In the genomic region with DNA sequence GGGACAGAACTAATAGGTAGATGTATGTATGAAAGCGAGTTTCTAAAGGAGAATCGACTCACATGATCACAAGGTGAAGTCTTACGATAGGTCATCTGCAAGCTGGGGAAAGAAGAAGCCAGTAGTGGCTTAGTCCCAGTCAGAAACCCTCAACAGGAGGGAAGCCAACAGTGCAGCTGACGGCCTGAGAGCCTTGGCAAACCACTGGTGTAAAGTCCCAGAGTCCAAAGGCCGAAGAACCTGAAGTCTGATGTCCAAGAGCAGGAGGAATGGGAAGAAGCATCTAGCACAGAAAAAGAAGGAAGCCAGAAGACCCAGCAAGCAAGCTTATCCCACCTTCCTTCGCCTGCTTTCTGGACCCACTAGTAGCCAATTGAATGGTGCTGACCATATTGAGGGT, we compare ENCODE assay signal across 28 cellular contexts.
"Had no signal": no experiment of that assay in that cellular context is flagged by ENCODE, and none has a peak within 500 bp of the region (broad histone marks: within the 10 kb centered on the region; RNA-seq: fewer than 3 reads in every experiment).

No MANE protein-coding gene starts in this region.

- H3K4me3 ChIP-seq: neural progenitor cell, ovary, psoas muscle, skin epidermis, stomach, thoracic aorta, thyroid gland, tibial nerve, upper lobe of left lung, vagina had no signal

- H2AFZ ChIP-seq: neural progenitor cell, parathyroid adenoma had no signal

- H3K36me3 Mint-ChIP-seq: natural killer cell; stimulated activated effector memory CD8-positive, alpha-beta T cell treated with anti-CD3 and anti-CD28 coated beads, Interleukin-12 subunit alpha, Interleukin-12 subunit beta, amount 100 ng/mL, for 72 hours; stimulated activated naive B cell treated with anti-CD40 and anti-IgM and Interleukin-4, amounts not matched to agents 10 μg/mL and 1 μg/mL and 100 μg/mL, for 72 hours had no signal

- DNase-seq: natural killer cell; occipital lobe; ovary; posterior cingulate gyrus; psoas muscle; right cardiac atrium; stimulated activated CD4-positive, alpha-beta T cell treated with anti-CD3 and anti-CD28 coated beads, Interleukin-15, amount 100 ng/mL, for 24 hours; stimulated activated CD4-positive, alpha-beta T cell treated with anti-CD3 and anti-CD28 coated beads, Interleukin-2, amount 100 ng/mL, for 24 hours; stimulated activated CD4-positive, alpha-beta T cell treated with anti-CD3 and anti-CD28 coated beads, Interleukin-2, amount 100 ng/mL, for 48 hours; stimulated activated CD4-positive, alpha-beta T cell treated with anti-CD3 and anti-CD28 coated beads, Interleukin-4, amount 100 ng/mL, for 24 hours; stimulated activated naive B cell treated with anti-CD40 and anti-IgM and Interleukin-4, amounts not matched to agents 10 μg/mL and 1 μg/mL and 100 μg/mL, for 72 hours; stimulated activated naive CD4-positive, alpha-beta T cell treated with Interleukin-2 at 50 U/mL for 16 hours; stomach; thyroid gland; trophoblast cell; upper lobe of left lung had no signal

- FAIRE-seq: urothelium cell line had no signal

- H3K27ac ChIP-seq: neural progenitor cell, ovary, parathyroid adenoma, psoas muscle, skin epidermis, stomach, thoracic aorta, thyroid gland, tibial nerve, upper lobe of left lung, vagina had no signal

- H3K9me3 ChIP-seq: ovary, psoas muscle, stomach, thoracic aorta, thyroid gland, upper lobe of left lung, vagina had no signal

- ATAC-seq: natural killer cell; psoas muscle; right cardiac atrium; sciatic nerve; stimulated activated effector memory CD8-positive, alpha-beta T cell treated with anti-CD3 and anti-CD28 coated beads, Interleukin-12 subunit alpha, Interleukin-12 subunit beta, amount 100 ng/mL, for 72 hours; stimulated activated naive B cell treated with anti-CD40 and anti-IgM and Interleukin-4, amounts not matched to agents 10 μg/mL and 1 μg/mL and 100 μg/mL, for 72 hours had no signal

- H3K36me3 ChIP-seq: neural progenitor cell, ovary, stomach, thoracic aorta, thyroid gland, tibial nerve, upper lobe of left lung, vagina had no signal

- H3K4me3 Mint-ChIP-seq: natural killer cell; nephron; neural progenitor cell; stimulated activated effector memory CD8-positive, alpha-beta T cell treated with anti-CD3 and anti-CD28 coated beads, Interleukin-12 subunit alpha, Interleukin-12 subunit beta, amount 100 ng/mL, for 72 hours; stimulated activated naive B cell treated with anti-CD40 and anti-IgM and Interleukin-4, amounts not matched to agents 10 μg/mL and 1 μg/mL and 100 μg/mL, for 72 hours; stimulated activated naive CD8-positive, alpha-beta T cell treated with anti-CD3 and anti-CD28 coated beads, Interleukin-15, Interleukin-2, amounts not matched to agents 100 ng/mL and 50 ng/mL, for 24 hours had no signal

- H3K27me3 Mint-ChIP-seq: stimulated activated naive B cell treated with anti-CD40 and anti-IgM and Interleukin-4, amounts not matched to agents 10 μg/mL and 1 μg/mL and 100 μg/mL, for 72 hours; stimulated activated naive CD8-positive, alpha-beta T cell treated with anti-CD3 and anti-CD28 coated beads, Interleukin-15, Interleukin-2, amounts not matched to agents 100 ng/mL and 50 ng/mL, for 24 hours had no signal

- H3K9ac ChIP-seq: neural progenitor cell, parathyroid adenoma had no signal

- H3K4me1 Mint-ChIP-seq: natural killer cell; stimulated activated effector memory CD8-positive, alpha-beta T cell treated with anti-CD3 and anti-CD28 coated beads, Interleukin-12 subunit alpha, Interleukin-12 subunit beta, amount 100 ng/mL, for 72 hours; stimulated activated naive B cell treated with anti-CD40 and anti-IgM and Interleukin-4, amounts not matched to agents 10 μg/mL and 1 μg/mL and 100 μg/mL, for 72 hours had no signal

- H3K27me3 ChIP-seq: neural progenitor cell, ovary, stomach, thyroid gland, tibial nerve, upper lobe of left lung, vagina had no signal

- H3K4me1 ChIP-seq: neural progenitor cell, parathyroid adenoma, psoas muscle, stomach, thyroid gland, upper lobe of left lung had no signal

- H3K79me2 ChIP-seq: parathyroid adenoma had no signal

- H3K27ac Mint-ChIP-seq: natural killer cell; neural progenitor cell; progenitor cell of endocrine pancreas; stimulated activated effector memory CD8-positive, alpha-beta T cell treated with anti-CD3 and anti-CD28 coated beads, Interleukin-12 subunit alpha, Interleukin-12 subunit beta, amount 100 ng/mL, for 72 hours; stimulated activated naive B cell treated with anti-CD40 and anti-IgM and Interleukin-4, amounts not matched to agents 10 μg/mL and 1 μg/mL and 100 μg/mL, for 72 hours; stimulated activated naive CD8-positive, alpha-beta T cell treated with anti-CD3 and anti-CD28 coated beads, Interleukin-15, Interleukin-2, amounts not matched to agents 100 ng/mL and 50 ng/mL, for 24 hours had no signal

- H3K4me2 ChIP-seq: neural progenitor cell had no signal
